Comparison of ENCODE assay signal across 8 cellular contexts in the genomic region with DNA sequence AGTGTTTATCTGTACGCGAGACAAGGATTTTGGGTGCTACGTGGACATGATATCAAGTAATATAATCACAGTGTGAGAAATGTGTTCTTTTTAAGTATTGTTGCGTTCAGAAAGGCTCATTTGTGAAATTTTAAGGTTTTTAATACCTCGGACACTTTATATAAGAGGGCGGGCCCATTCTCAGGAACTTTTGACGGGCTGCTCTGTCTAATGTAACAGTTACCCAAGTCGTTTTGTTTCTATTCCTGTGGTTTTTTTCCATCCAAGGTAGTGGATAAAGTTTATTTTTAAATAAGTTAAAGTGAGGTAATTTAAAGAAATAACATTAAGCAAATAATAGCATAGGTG. TPM values are rescaled to one million over a fixed set of nuclear protein-coding genes. Genes with fewer than 3 reads are reported as not detected.
DNase-seq lines count a peak whose midpoint lies in the region; ATAC-seq and TF ChIP-seq lines count a peak whose summit lies in the region.

No MANE protein-coding gene starts in this region.

- H3K9me3 Mint-ChIP-seq in HFFc6: peaks cover 5% of the 10 kb centered on the region
- no peaks in the 10 kb centered on the region for H3K9me3 Mint-ChIP-seq in activated T-helper 17 cell treated with anti-CD3 and anti-CD28 coated beads, Interleukin-2, amount 50 U/mL, for 72 hours
- no peaks in the 10 kb centered on the region for H3K9me3 Mint-ChIP-seq in stimulated activated memory B cell treated with anti-CD40 and anti-IgM and Interleukin-4, amounts not matched to agents 10 μg/mL and 1 μg/mL and 100 μg/mL, for 72 hours

- H3K4me3 Mint-ChIP-seq in HFFc6: peak overlapping the region; percentile 98
- H3K4me3 Mint-ChIP-seq in activated T-helper 17 cell treated with anti-CD3 and anti-CD28 coated beads, Interleukin-2, amount 50 U/mL, for 72 hours: peak overlapping the region; percentile 91
- peak overlapping the region; percentile 95 for H3K4me3 Mint-ChIP-seq in stimulated activated memory B cell treated with anti-CD40 and anti-IgM and Interleukin-4, amounts not matched to agents 10 μg/mL and 1 μg/mL and 100 μg/mL, for 72 hours

- peak overlapping the region; percentile 97 for H3K4me3 ChIP-seq in iPS-18a (ENCODE audit: low read length)

- H3K9ac ChIP-seq in iPS-18a (ENCODE audit: low read length): peak overlapping the region; percentile 93

- DNase-seq in HFFc6: no peak
- no peak for DNase-seq in NCI-H1092 treated with DMSO at 0.1 percent for 48 hours (lab: John Stamatoyannopoulos, UW)
- DNase-seq in NCI-H2196 (lab: John Stamatoyannopoulos, UW; ENCODE audit: unreplicated experiment): no peak

- H3K4me1 ChIP-seq in iPS-18a (ENCODE audit: control insufficient read depth, low read depth, low read length): peaks cover 9% of the 10 kb centered on the region

- TF ChIP-seq CTCF in HFFc6 (IDR thresholded peaks at IDR 0.05): no peak

- peaks cover 7% of the 10 kb centered on the region for H3K27me3 ChIP-seq in iPS-18a (ENCODE audit: control insufficient read depth, insufficient read depth, low read length)

- peak overlapping the region; percentile 97 for H3K27ac Mint-ChIP-seq in HFFc6
- peak overlapping the region; percentile 97 for H3K27ac Mint-ChIP-seq in activated T-helper 17 cell treated with anti-CD3 and anti-CD28 coated beads, Interleukin-2, amount 50 U/mL, for 72 hours
- H3K27ac Mint-ChIP-seq in stimulated activated memory B cell treated with anti-CD40 and anti-IgM and Interleukin-4, amounts not matched to agents 10 μg/mL and 1 μg/mL and 100 μg/mL, for 72 hours: peak overlapping the region; percentile 98

- H3K36me3 Mint-ChIP-seq in HFFc6 (ENCODE audit: low read depth): peaks cover 29% of the 10 kb centered on the region
- peaks cover 45% of the 10 kb centered on the region for H3K36me3 Mint-ChIP-seq in activated T-helper 17 cell treated with anti-CD3 and anti-CD28 coated beads, Interleukin-2, amount 50 U/mL, for 72 hours (ENCODE audit: low read depth)
- peaks cover 8% of the 10 kb centered on the region for H3K36me3 Mint-ChIP-seq in stimulated activated memory B cell treated with anti-CD40 and anti-IgM and Interleukin-4, amounts not matched to agents 10 μg/mL and 1 μg/mL and 100 μg/mL, for 72 hours

- H3K9me3 ChIP-seq in iPS-18a (ENCODE audit: control insufficient read depth, low read depth, low read length): no peaks in the 10 kb centered on the region

- no peak for ATAC-seq in activated T-helper 17 cell treated with anti-CD3 and anti-CD28 coated beads, Interleukin-2, amount 50 U/mL, for 72 hours (replicated peaks)
- ATAC-seq in stimulated activated memory B cell treated with anti-CD40 and anti-IgM and Interleukin-4, amounts not matched to agents 10 μg/mL and 1 μg/mL and 100 μg/mL, for 72 hours: no peak
- no peak for ATAC-seq in GM18870 (IDR thresholded peaks at IDR 0.05; ENCODE audit: unreplicated experiment)
- no peak for ATAC-seq in HG03196 (IDR thresholded peaks at IDR 0.05; ENCODE audit: unreplicated experiment)

- H3K27ac ChIP-seq in iPS-18a (ENCODE audit: low read length): peak overlapping the region; percentile 55

- peaks cover 26% of the 10 kb centered on the region for H3K4me1 Mint-ChIP-seq in HFFc6 (ENCODE audit: low read depth)
- H3K4me1 Mint-ChIP-seq in activated T-helper 17 cell treated with anti-CD3 and anti-CD28 coated beads, Interleukin-2, amount 50 U/mL, for 72 hours: peaks cover 16% of the 10 kb centered on the region
- peaks cover 26% of the 10 kb centered on the region for H3K4me1 Mint-ChIP-seq in stimulated activated memory B cell treated with anti-CD40 and anti-IgM and Interleukin-4, amounts not matched to agents 10 μg/mL and 1 μg/mL and 100 μg/mL, for 72 hours

- H3K36me3 ChIP-seq in iPS-18a (ENCODE audit: control insufficient read depth, low read depth, low read length): peaks cover 35% of the 10 kb centered on the region

- no peaks in the 10 kb centered on the region for H3K27me3 Mint-ChIP-seq in HFFc6 (ENCODE audit: insufficient read depth)
- peaks cover 5% of the 10 kb centered on the region for H3K27me3 Mint-ChIP-seq in activated T-helper 17 cell treated with anti-CD3 and anti-CD28 coated beads, Interleukin-2, amount 50 U/mL, for 72 hours
- peaks cover 1% of the 10 kb centered on the region for H3K27me3 Mint-ChIP-seq in stimulated activated memory B cell treated with anti-CD40 and anti-IgM and Interleukin-4, amounts not matched to agents 10 μg/mL and 1 μg/mL and 100 μg/mL, for 72 hours

RNA-seq across cellular contexts. Expression of a gene that starts 0.5 kb away (rescaled TPM):
- total RNA-seq in HFFc6 (2021; fragmentation: NEBNext Ultra II Directional; extraction: Animal tissue kit (Norgen Biotek cat#: 25700)): 10 to 100 TPM; 53.8 to 69.5 (median 58.9) TPM
- 10 to 100 TPM; 25.4 to 60.3 TPM for total RNA-seq in activated T-helper 17 cell treated with anti-CD3 and anti-CD28 coated beads, Interleukin-2, amount 50 U/mL, for 72 hours
